15 cellular contexts compared by ENCODE assay signal in genomic region chrX:144732588-144732987, GRCh38.
DNase-seq lines count a peak whose midpoint lies in the region; ATAC-seq, FAIRE-seq and TF ChIP-seq lines count a peak whose summit lies in the region.
"Had no signal": no experiment of that assay in that cellular context is flagged by ENCODE, and none has a peak within 500 bp of the region (broad histone marks: within the 10 kb centered on the region; RNA-seq: fewer than 3 reads in every experiment).

No MANE protein-coding gene starts in this region.

- DNase-seq in H54 (ENCODE audit: insufficient read length, low spot score), result peak; percentile 2
- peak in 1 of 2 experiments; percentile 43 for DNase-seq in PC-9
- peak; percentile 45 for DNase-seq in fibroblast of mammary gland (ENCODE audit: low read depth)
- peak; percentile 8 for DNase-seq in urothelium cell line (ENCODE audit: low spot score)
- DNase-seq in anterior cingulate cortex (lab: John Stamatoyannopoulos, UW), result no peak
- no peak for DNase-seq in H7
- DNase-seq in activated T-cell treated with anti-CD3 and anti-CD28 coated beads, Interleukin-2, amount 50 U/mL, for 4 hours, result no peak
- DNase-seq: C1 segment of cervical spinal cord, COR-L47, HCEC 1CT, NCI-H1092 treated with DMSO at 0.1 percent for 48 hours, NCI-H1694 treated with DMSO at 0.1 percent for 48 hours, NCI-H446, Right ventricle myocardium superior had no signal

- no peaks in the 10 kb centered on the region for H3K36me3 Mint-ChIP-seq in activated T-cell treated with anti-CD3 and anti-CD28 coated beads, Interleukin-2, amount 50 U/mL, for 4 hours (ENCODE audit: insufficient read depth)

- TF ChIP-seq POLR2A in H54 (IDR thresholded peaks at IDR 0.05; ENCODE audit: low read depth, low read length), result no peak; the same call in 1 of the 2 replicates

- H3F3A ChIP-seq in PC-9 (ENCODE audit: insufficient read depth, low read depth), result no peaks in the 10 kb centered on the region

- no peaks in the 10 kb centered on the region for H3K4me1 ChIP-seq in PC-9 (replicated peaks; ENCODE audit: insufficient read depth)

- no peaks in the 10 kb centered on the region for H3K27me3 Mint-ChIP-seq in activated T-cell treated with anti-CD3 and anti-CD28 coated beads, Interleukin-2, amount 50 U/mL, for 4 hours (ENCODE audit: low read depth)

- H3K36me3 ChIP-seq in PC-9 (ENCODE audit: low read depth), result no peaks in the 10 kb centered on the region
- H3K36me3 ChIP-seq in H7 (replicated peaks; ENCODE audit: control insufficient read depth, insufficient read depth, low read length), result no peaks in the 10 kb centered on the region

- 0 out of 2 replicates have a peak overlapping the region, but pooled peaks have one; percentile 37 for H3K27ac ChIP-seq in PC-9

- no TSS peak for BruUV-seq in PC-9 (replicated peaks; lab: Mats Ljungman, UMichigan)

- FAIRE-seq in H54 (lab: Jason Lieb, UNC), result peak; percentile 98
- no peak for FAIRE-seq in urothelium cell line (lab: Jason Lieb, UNC)
- FAIRE-seq: GM12878 had no signal

- H3K4me1 Mint-ChIP-seq in activated T-cell treated with anti-CD3 and anti-CD28 coated beads, Interleukin-2, amount 50 U/mL, for 4 hours (ENCODE audit: low read depth), result no peaks in the 10 kb centered on the region

- CTCF ChIA-PET in PC-9 (lab: Charles Lee), result no interaction called here

- ATAC-seq in activated T-cell treated with anti-CD3 and anti-CD28 coated beads, Interleukin-2, amount 50 U/mL, for 4 hours, result no peak
- ATAC-seq: GM12878 had no signal

- intact Hi-C loops in PC-9 (cut with micrococcal nuclease; ENCODE audit: unreplicated experiment), result loop anchor here (1.0 kb wide), 1 partner anchor 69 kb away; no protein-coding TSS in a partner anchor

- H3K27me3 ChIP-seq in PC-9 (ENCODE audit: insufficient read depth, low read depth) (no peaks in the 10 kb centered on the region), H7 (ENCODE audit: control insufficient read depth, insufficient read depth, low read length) (no peaks in the 10 kb centered on the region)

- no peaks in the 10 kb centered on the region for H3K9me3 ChIP-seq in PC-9 (ENCODE audit: insufficient read depth, low read depth)

- H3K4me2 ChIP-seq in PC-9, result no peak overlapping the region

- H4K20me1 ChIP-seq in PC-9 (ENCODE audit: insufficient read depth), result no peaks in the 10 kb centered on the region

- POLR2A ChIA-PET in PC-9 (lab: Charles Lee; ENCODE audit: unreplicated experiment), result no interaction called here

- no peaks in the 10 kb centered on the region for H3K9me2 ChIP-seq in PC-9 (ENCODE audit: insufficient read depth)

- no peak overlapping the region for H3K4me3 Mint-ChIP-seq in activated T-cell treated with anti-CD3 and anti-CD28 coated beads, Interleukin-2, amount 50 U/mL, for 4 hours

- no peaks in the 10 kb centered on the region for H3K79me2 ChIP-seq in PC-9 (ENCODE audit: low read depth)

- TF ChIP-seq CTCF in PC-9 (conservative IDR thresholded peaks at IDR 0.05) (no peak), fibroblast of mammary gland (conservative IDR thresholded peaks at IDR 0.05; ENCODE audit: control insufficient read depth, insufficient read depth, low read depth, low read length) (no peak)

- H3K9me3 Mint-ChIP-seq in activated T-cell treated with anti-CD3 and anti-CD28 coated beads, Interleukin-2, amount 50 U/mL, for 4 hours, result peaks cover 4% of the 10 kb centered on the region

- no peak overlapping the region for H3K4me3 ChIP-seq in PC-9
- no peak overlapping the region for H3K4me3 ChIP-seq in fibroblast of mammary gland (ENCODE audit: control insufficient read depth, low read depth, low read length)
- H3K4me3 ChIP-seq in H7 (ENCODE audit: insufficient read depth, low read depth, low read length), result no peak overlapping the region
- H3K4me3 ChIP-seq: GM12878 had no signal

- H2AFZ ChIP-seq in PC-9, result no peak overlapping the region

Comparison
In these comparisons a context has a peak if more than half of its experiments do, and no peak if none do; other contexts are left out.
1. DNase-seq: peak in H54 (single experiment), fibroblast of mammary gland (single experiment) and urothelium cell line (single experiment); none in anterior cingulate cortex (0 of 58), H7 (single experiment) and activated T-cell treated with anti-CD3 and anti-CD28 coated beads, Interleukin-2, amount 50 U/mL, for 4 hours (single experiment).